In genomic region chr5:36728697-36729543, GRCh38 we compare ENCODE assay signal across 8 cellular contexts.
DNase-seq lines count a peak whose midpoint lies in the region; ATAC-seq and TF ChIP-seq lines count a peak whose summit lies in the region.

No MANE protein-coding gene starts in this region.

- H3K9me3 ChIP-seq in Loucy (ENCODE audit: insufficient read depth, low read depth, low read length) (no peaks in the 10 kb centered on the region), mucosa of descending colon (no peaks in the 10 kb centered on the region)

- H3K4me3 ChIP-seq in Loucy (ENCODE audit: low read length, poor library complexity, severe bottlenecking), result no peak overlapping the region
- H3K4me3 ChIP-seq in mucosa of descending colon, result no peak overlapping the region

- no peak for DNase-seq in activated CD8-positive, alpha-beta memory T cell treated with anti-CD3 and anti-CD28 coated beads, Interleukin-2, amount 10 ng/mL, durations not matched to agents 7 days and 5 days
- no peak for DNase-seq in activated CD8-positive, alpha-beta memory T cell treated with anti-CD3 and anti-CD28 coated beads, Interleukin-2, amount 50 U/mL, for 48 hours
- DNase-seq in RPMI8226 (peak; percentile 59), mucosa of descending colon (peak in 1 of 3 donors; percentile 49)
- DNase-seq in effector CD4-positive, alpha-beta T cell, result peak; percentile 13

- CTCF ChIA-PET in activated CD8-positive, alpha-beta memory T cell treated with anti-CD3 and anti-CD28 coated beads, Interleukin-2, amount 10 ng/mL, durations not matched to agents 7 days and 5 days (lab: Charles Lee), result interaction anchor here (0.6 to 3.5 kb wide), 11 partner anchors 8 to 302 kb away, joined by 3 to 13 read pairs (median 6); no protein-coding TSS in a partner anchor

- no peaks in the 10 kb centered on the region for H3K9me2 ChIP-seq in Loucy (replicated peaks; ENCODE audit: low read depth, low read length)

- peaks cover 9% of the 10 kb centered on the region for H3K27me3 Mint-ChIP-seq in activated CD8-positive, alpha-beta memory T cell treated with anti-CD3 and anti-CD28 coated beads, Interleukin-2, amount 10 ng/mL, durations not matched to agents 7 days and 5 days

- no peaks in the 10 kb centered on the region for H3K36me3 Mint-ChIP-seq in activated CD8-positive, alpha-beta memory T cell treated with anti-CD3 and anti-CD28 coated beads, Interleukin-2, amount 10 ng/mL, durations not matched to agents 7 days and 5 days

- no peak overlapping the region for H3K4me2 ChIP-seq in Loucy (ENCODE audit: low read depth, low read length, poor library complexity, severe bottlenecking)

- peaks cover 2% of the 10 kb centered on the region for H3K79me2 ChIP-seq in Loucy (ENCODE audit: insufficient read depth, low read length)

- H3K27ac Mint-ChIP-seq in activated CD8-positive, alpha-beta memory T cell treated with anti-CD3 and anti-CD28 coated beads, Interleukin-2, amount 10 ng/mL, durations not matched to agents 7 days and 5 days, result no peak overlapping the region

- H3K4me3 Mint-ChIP-seq in activated CD8-positive, alpha-beta memory T cell treated with anti-CD3 and anti-CD28 coated beads, Interleukin-2, amount 10 ng/mL, durations not matched to agents 7 days and 5 days, result no peak overlapping the region

- H3K27me3 ChIP-seq in Loucy (ENCODE audit: insufficient read depth, low read length, poor library complexity, severe bottlenecking), result no peaks in the 10 kb centered on the region

- peaks cover 11% of the 10 kb centered on the region for H3K4me1 ChIP-seq in Loucy (ENCODE audit: insufficient read depth, low read length, poor library complexity, severe bottlenecking)
- H3K4me1 ChIP-seq in mucosa of descending colon (ENCODE audit: low read depth), result no peaks in the 10 kb centered on the region

- H3K4me1 Mint-ChIP-seq in activated CD8-positive, alpha-beta memory T cell treated with anti-CD3 and anti-CD28 coated beads, Interleukin-2, amount 10 ng/mL, durations not matched to agents 7 days and 5 days, result peaks cover 7% of the 10 kb centered on the region

- H3K9ac ChIP-seq in Loucy (ENCODE audit: low read depth, low read length, poor library complexity, severe bottlenecking), result no peak overlapping the region

- peak; percentile 79 for TF ChIP-seq CTCF in Loucy (conservative IDR thresholded peaks at IDR 0.05; ENCODE audit: low read length)
- peak; percentile 35 for TF ChIP-seq CTCF in mucosa of descending colon (IDR thresholded peaks at IDR 0.05)

- H3K36me3 ChIP-seq in Loucy (ENCODE audit: insufficient read depth, low read length), result no peaks in the 10 kb centered on the region
- no peaks in the 10 kb centered on the region for H3K36me3 ChIP-seq in mucosa of descending colon (ENCODE audit: low read depth)

- H3K9me3 Mint-ChIP-seq in activated CD8-positive, alpha-beta memory T cell treated with anti-CD3 and anti-CD28 coated beads, Interleukin-2, amount 10 ng/mL, durations not matched to agents 7 days and 5 days (ENCODE audit: low read depth), result no peaks in the 10 kb centered on the region

- H2AFZ ChIP-seq in Loucy (ENCODE audit: low read length), result peak overlapping the region; percentile 29; the same call in 1 of the 2 replicates

- peak; percentile 66 for ATAC-seq in activated CD8-positive, alpha-beta memory T cell treated with anti-CD3 and anti-CD28 coated beads, Interleukin-2, amount 10 ng/mL, durations not matched to agents 7 days and 5 days
- ATAC-seq in mucosa of descending colon (peak; percentile 56), GM19324 (IDR thresholded peaks at IDR 0.05; ENCODE audit: low FRiP score, unreplicated experiment) (no peak), HG03565 (IDR thresholded peaks at IDR 0.05; ENCODE audit: unreplicated experiment) (no peak)

- intact Hi-C loops in mucosa of descending colon (cut with DNase I, micrococcal nuclease), result no loop called here

- no peaks in the 10 kb centered on the region for H3F3A ChIP-seq in Loucy (ENCODE audit: low read depth)

- H4K20me1 ChIP-seq in Loucy (ENCODE audit: insufficient read depth, low read length, poor library complexity, severe bottlenecking), result no peaks in the 10 kb centered on the region

Comparison
In these comparisons a context has a peak if more than half of its experiments do, and no peak if none do; other contexts are left out.
1. ATAC-seq: peak in activated CD8-positive, alpha-beta memory T cell treated with anti-CD3 and anti-CD28 coated beads, Interleukin-2, amount 10 ng/mL, durations not matched to agents 7 days and 5 days (single experiment) and mucosa of descending colon (single experiment); none in GM19324 (single experiment) and HG03565 (single experiment).
2. DNase-seq: peak in RPMI8226 (single experiment) and effector CD4-positive, alpha-beta T cell (single experiment); none in activated CD8-positive, alpha-beta memory T cell treated with anti-CD3 and anti-CD28 coated beads, Interleukin-2, amount 10 ng/mL, durations not matched to agents 7 days and 5 days (single experiment) and activated CD8-positive, alpha-beta memory T cell treated with anti-CD3 and anti-CD28 coated beads, Interleukin-2, amount 50 U/mL, for 48 hours (single experiment).